37 cellular contexts compared by ENCODE assay signal in genomic region chr4:24256547-24256946, GRCh38.
"Had no signal": no experiment of that assay in that cellular context is flagged by ENCODE, and none has a peak within 500 bp of the region (broad histone marks: within the 10 kb centered on the region; RNA-seq: fewer than 3 reads in every experiment).

No MANE protein-coding gene starts in this region.

- H3K27me3 ChIP-seq: adrenal gland, breast epithelium, cardiac muscle cell, colonic mucosa, esophagus muscularis mucosa, foreskin keratinocyte, gastroesophageal sphincter, heart right ventricle, hepatocyte had no signal

- H3K27me3 Mint-ChIP-seq: activated CD4-positive, alpha-beta memory T cell treated with anti-CD3 and anti-CD28 coated beads for 36 hours; activated CD4-positive, alpha-beta T cell treated with anti-CD3 and anti-CD28 coated beads, Interleukin-2, amount 10 ng/mL, durations not matched to agents 24 days and 14 days; activated CD8-positive, alpha-beta memory T cell treated with anti-CD3 and anti-CD28 coated beads, Interleukin-2, amount 10 ng/mL, durations not matched to agents 7 days and 5 days; activated naive CD8-positive, alpha-beta T cell treated with anti-CD3 and anti-CD28 coated beads, Interleukin-2, amount 50 U/mL, for 24 hours; brain had no signal

- H3K36me3 ChIP-seq: adrenal gland, breast epithelium, cardiac muscle cell, colonic mucosa, esophagus muscularis mucosa, gastroesophageal sphincter, heart right ventricle, WERI-Rb-1 had no signal

- H3K4me1 ChIP-seq: adrenal gland, breast epithelium, colonic mucosa, foreskin keratinocyte, gastroesophageal sphincter had no signal

- H3K27ac Mint-ChIP-seq: activated CD4-positive, alpha-beta memory T cell treated with anti-CD3 and anti-CD28 coated beads for 36 hours; activated CD4-positive, alpha-beta T cell treated with anti-CD3 and anti-CD28 coated beads for 36 hours; activated CD4-positive, alpha-beta T cell treated with anti-CD3 and anti-CD28 coated beads, Interleukin-2, amount 10 ng/mL, durations not matched to agents 24 days and 14 days; activated CD8-positive, alpha-beta memory T cell treated with anti-CD3 and anti-CD28 coated beads, Interleukin-2, amount 10 ng/mL, durations not matched to agents 7 days and 5 days; activated CD8-positive, alpha-beta T cell treated with anti-CD3 and anti-CD28 coated beads, Interleukin-2, amount 10 ng/mL, durations not matched to agents 7 days and 5 days; activated naive CD4-positive, alpha-beta T cell treated with anti-CD3 and anti-CD28 coated beads for 36 hours; activated naive CD4-positive, alpha-beta T cell treated with anti-CD3 and anti-CD28 coated beads, Interleukin-2, amount 50 U/mL, for 24 hours; activated naive CD8-positive, alpha-beta T cell treated with anti-CD3 and anti-CD28 coated beads for 36 hours; activated naive CD8-positive, alpha-beta T cell treated with anti-CD3 and anti-CD28 coated beads, Interleukin-2, amount 50 U/mL, for 24 hours; activated T-helper 1 cell treated with anti-CD3 and anti-CD28 coated beads, Interleukin-12 subunit alpha, Interleukin-12 subunit beta, Interleukin-2, Interleukin-4 antibody, amounts not matched to agents 30 ng/mL and 10 ng/mL and 1 ng/mL, durations not matched to agents 14 hours and 24 hours and 36 hours; activated T-helper 2 cell treated with anti-CD3 and anti-CD28 coated beads, Interferon-gamma antibody, Interleukin-2, Interleukin-4, amounts not matched to agents 10 μg/mL and 5 μg/mL and 100 μg/mL, durations not matched to agents 14 hours and 24 hours and 36 hours; brain; T-helper 17 cell; T-helper 2 cell treated with Interferon-gamma antibody and Interleukin-4, amounts not matched to agents 5 μg/mL and 100 μg/mL, for 36 hours had no signal

- H3K4me3 ChIP-seq: adrenal gland, breast epithelium, cardiac muscle cell, colonic mucosa, esophagus muscularis mucosa, gastroesophageal sphincter, heart right ventricle, hepatocyte had no signal

- H3K79me2 ChIP-seq: hepatocyte had no signal

- H2AFZ ChIP-seq: hepatocyte had no signal

- H3K9me3 ChIP-seq: adrenal gland, breast epithelium, colonic mucosa, esophagus muscularis mucosa, gastroesophageal sphincter, heart right ventricle had no signal

- H3K27ac ChIP-seq: adrenal gland, breast epithelium, cardiac muscle cell, colonic mucosa, esophagus muscularis mucosa, foreskin keratinocyte, gastroesophageal sphincter, heart right ventricle, hepatocyte, WERI-Rb-1 had no signal

- H3K36me3 Mint-ChIP-seq: activated CD4-positive, alpha-beta memory T cell treated with anti-CD3 and anti-CD28 coated beads for 36 hours; activated CD8-positive, alpha-beta memory T cell treated with anti-CD3 and anti-CD28 coated beads, Interleukin-2, amount 10 ng/mL, durations not matched to agents 7 days and 5 days; activated naive CD4-positive, alpha-beta T cell treated with anti-CD3 and anti-CD28 coated beads, Interleukin-2, amount 50 U/mL, for 24 hours; activated naive CD8-positive, alpha-beta T cell treated with anti-CD3 and anti-CD28 coated beads for 36 hours; brain had no signal

- H3K9me3 Mint-ChIP-seq: activated CD4-positive, alpha-beta memory T cell treated with anti-CD3 and anti-CD28 coated beads for 36 hours; activated CD4-positive, alpha-beta T cell treated with anti-CD3 and anti-CD28 coated beads, Interleukin-2, amount 10 ng/mL, durations not matched to agents 24 days and 14 days; activated naive CD4-positive, alpha-beta T cell treated with anti-CD3 and anti-CD28 coated beads for 36 hours; activated naive CD8-positive, alpha-beta T cell treated with anti-CD3 and anti-CD28 coated beads for 36 hours; activated T-helper 1 cell treated with anti-CD3 and anti-CD28 coated beads, Interleukin-12 subunit alpha, Interleukin-12 subunit beta, Interleukin-2, Interleukin-4 antibody, amounts not matched to agents 30 ng/mL and 10 ng/mL and 1 ng/mL, durations not matched to agents 14 hours and 24 hours and 36 hours; activated T-helper 2 cell treated with anti-CD3 and anti-CD28 coated beads, Interferon-gamma antibody, Interleukin-2, Interleukin-4, amounts not matched to agents 10 μg/mL and 5 μg/mL and 100 μg/mL, durations not matched to agents 14 hours and 24 hours and 36 hours; brain; T-helper 2 cell treated with Interferon-gamma antibody and Interleukin-4, amounts not matched to agents 5 μg/mL and 100 μg/mL, for 36 hours had no signal

- DNase-seq: activated CD4-positive, alpha-beta memory T cell treated with anti-CD3 and anti-CD28 coated beads for 36 hours; activated CD4-positive, alpha-beta T cell treated with anti-CD3 and anti-CD28 coated beads for 36 hours; activated CD4-positive, alpha-beta T cell treated with anti-CD3 and anti-CD28 coated beads, Interleukin-2, amount 10 ng/mL, durations not matched to agents 24 days and 14 days; activated CD4-positive, CD25-positive, alpha-beta regulatory T cell; activated CD4-positive, CD25-positive, alpha-beta regulatory T cell treated with anti-CD3 and anti-CD28 coated beads, Interleukin-2, amount 50 U/mL, for 72 hours; activated CD8-positive, alpha-beta memory T cell treated with anti-CD3 and anti-CD28 coated beads, Interleukin-2, amount 10 ng/mL, durations not matched to agents 7 days and 5 days; activated CD8-positive, alpha-beta memory T cell treated with anti-CD3 and anti-CD28 coated beads, Interleukin-2, amount 50 U/mL, for 4 hours; activated CD8-positive, alpha-beta T cell treated with anti-CD3 and anti-CD28 coated beads, Interleukin-2, amount 10 ng/mL, durations not matched to agents 7 days and 5 days; activated effector memory CD4-positive, alpha-beta T cell treated with anti-CD3 and anti-CD28 coated beads, Interleukin-2, amount 50 U/mL, for 16 hours; activated naive CD4-positive, alpha-beta T cell treated with anti-CD3 and anti-CD28 coated beads for 36 hours; activated naive CD8-positive, alpha-beta T cell treated with anti-CD3 and anti-CD28 coated beads for 36 hours; activated naive CD8-positive, alpha-beta T cell treated with anti-CD3 and anti-CD28 coated beads, Interleukin-2, amount 50 U/mL, for 24 hours; activated T-cell treated with anti-CD3 and anti-CD28 coated beads, Interleukin-2, amount 50 U/mL, for 1 hour; activated T-cell treated with anti-CD3 and anti-CD28 coated beads, Interleukin-2, amount 50 U/mL, for 48 hours; adrenal gland; amygdala; aorta; central memory CD4-positive, alpha-beta T cell; cerebellar nuclear complex; colonic mucosa; effector CD8-positive, alpha-beta T cell; erythroblast; foreskin keratinocyte; heart right ventricle; T-helper 17 cell; T1000; WERI-Rb-1 had no signal

- H3K4me3 Mint-ChIP-seq: activated CD4-positive, alpha-beta memory T cell treated with anti-CD3 and anti-CD28 coated beads for 36 hours; activated CD4-positive, alpha-beta T cell treated with anti-CD3 and anti-CD28 coated beads for 36 hours; activated CD4-positive, alpha-beta T cell treated with anti-CD3 and anti-CD28 coated beads, Interleukin-2, amount 10 ng/mL, durations not matched to agents 24 days and 14 days; activated CD8-positive, alpha-beta memory T cell treated with anti-CD3 and anti-CD28 coated beads, Interleukin-2, amount 10 ng/mL, durations not matched to agents 7 days and 5 days; activated CD8-positive, alpha-beta T cell treated with anti-CD3 and anti-CD28 coated beads, Interleukin-2, amount 10 ng/mL, durations not matched to agents 7 days and 5 days; activated naive CD4-positive, alpha-beta T cell treated with anti-CD3 and anti-CD28 coated beads for 36 hours; activated naive CD4-positive, alpha-beta T cell treated with anti-CD3 and anti-CD28 coated beads, Interleukin-2, amount 50 U/mL, for 24 hours; activated naive CD8-positive, alpha-beta T cell treated with anti-CD3 and anti-CD28 coated beads for 36 hours; activated naive CD8-positive, alpha-beta T cell treated with anti-CD3 and anti-CD28 coated beads, Interleukin-2, amount 50 U/mL, for 24 hours; activated T-helper 1 cell treated with anti-CD3 and anti-CD28 coated beads, Interleukin-12 subunit alpha, Interleukin-12 subunit beta, Interleukin-2, Interleukin-4 antibody, amounts not matched to agents 30 ng/mL and 10 ng/mL and 1 ng/mL, durations not matched to agents 14 hours and 24 hours and 36 hours; brain; T-helper 17 cell; T-helper 2 cell treated with Interferon-gamma antibody and Interleukin-4, amounts not matched to agents 5 μg/mL and 100 μg/mL, for 36 hours had no signal

- H3K4me2 ChIP-seq: hepatocyte had no signal

- ATAC-seq: activated CD4-positive, alpha-beta T cell treated with anti-CD3 and anti-CD28 coated beads for 36 hours; activated CD8-positive, alpha-beta memory T cell treated with anti-CD3 and anti-CD28 coated beads, Interleukin-2, amount 10 ng/mL, durations not matched to agents 7 days and 5 days; activated CD8-positive, alpha-beta T cell treated with anti-CD3 and anti-CD28 coated beads, Interleukin-2, amount 10 ng/mL, durations not matched to agents 7 days and 5 days; activated naive CD8-positive, alpha-beta T cell treated with anti-CD3 and anti-CD28 coated beads, Interleukin-2, amount 50 U/mL, for 24 hours; foreskin keratinocyte; gastroesophageal sphincter; heart right ventricle; T-helper 17 cell had no signal

- H3K4me1 Mint-ChIP-seq: activated CD4-positive, alpha-beta T cell treated with anti-CD3 and anti-CD28 coated beads for 36 hours; activated CD4-positive, alpha-beta T cell treated with anti-CD3 and anti-CD28 coated beads, Interleukin-2, amount 10 ng/mL, durations not matched to agents 24 days and 14 days; activated CD8-positive, alpha-beta memory T cell treated with anti-CD3 and anti-CD28 coated beads, Interleukin-2, amount 10 ng/mL, durations not matched to agents 7 days and 5 days; activated naive CD4-positive, alpha-beta T cell treated with anti-CD3 and anti-CD28 coated beads, Interleukin-2, amount 50 U/mL, for 24 hours; activated naive CD8-positive, alpha-beta T cell treated with anti-CD3 and anti-CD28 coated beads for 36 hours; activated naive CD8-positive, alpha-beta T cell treated with anti-CD3 and anti-CD28 coated beads, Interleukin-2, amount 50 U/mL, for 24 hours; T-helper 17 cell had no signal
